In genomic region chr1:234838182-234838581, GRCh38 we compare ENCODE assay signal across 25 cellular contexts.
DNase-seq lines count a peak whose midpoint lies in the region; ATAC-seq and TF ChIP-seq lines count a peak whose summit lies in the region.
"Had no signal": no experiment of that assay in that cellular context is flagged by ENCODE, and none has a peak within 500 bp of the region (broad histone marks: within the 10 kb centered on the region; RNA-seq: fewer than 3 reads in every experiment).

No MANE protein-coding gene starts in this region.

- TF ChIP-seq CTCF in Loucy (conservative IDR thresholded peaks at IDR 0.05; ENCODE audit: low read length) (no peak), dorsolateral prefrontal cortex (IDR thresholded peaks at IDR 0.05 in 54 of 56, conservative IDR thresholded peaks at IDR 0.05 in 2 of 56; ENCODE audit: low read depth in 1 of 56, partially characterized antibody in 56 of 56) (no peak)

- no peaks in the 10 kb centered on the region for H3K79me2 ChIP-seq in Loucy (ENCODE audit: insufficient read depth, low read length)

- H3K9ac ChIP-seq in BLaER1 treated with 17β-estradiol and CSF1 and Interleukin-3, amounts not matched to agents 10 nM and 100 nM, result peak overlapping the region in 9 of 11 experiments; percentile 15 to 66 (median 51); a peak in 13 of 22 replicates
- H3K9ac ChIP-seq in Loucy (ENCODE audit: low read depth, low read length, poor library complexity, severe bottlenecking), result peak overlapping the region; percentile 63

- DNase-seq in SIG-M5 (lab: John Stamatoyannopoulos, UW) (peak; percentile 55), dorsolateral prefrontal cortex (no peak), HK-2 (ENCODE audit: unreplicated experiment) (no peak), GOT3 (lab: John Stamatoyannopoulos, UW) (no peak)
- no peak for DNase-seq in CD8-positive, alpha-beta memory T cell
- DNase-seq: activated CD4-positive, alpha-beta T cell treated with anti-CD3 and anti-CD28 coated beads for 4 hours; C1 segment of cervical spinal cord; central memory CD4-positive, alpha-beta T cell; erythroblast; foreskin keratinocyte; H7; Karpas-422; left ventricle myocardium superior; NCI-H1417 treated with DMSO at 0.1 percent for 48 hours; NK-92 treated with Interleukin-12 subunit alpha and Interleukin-12 subunit beta, amount 100 ng/mL, for 24 hours; uterus had no signal

- peaks cover 17 to 26% (median 26%) of the 10 kb centered on the region in 3 donors for H3K4me1 Mint-ChIP-seq in CD8-positive, alpha-beta memory T cell

- H3K9me3 Mint-ChIP-seq in CD8-positive, alpha-beta memory T cell, result no peaks in the 10 kb centered on the region

- no peaks in the 10 kb centered on the region for H4K20me1 ChIP-seq in BLaER1 treated with 17β-estradiol and CSF1 and Interleukin-3, amounts not matched to agents 10 nM and 100 nM
- H4K20me1 ChIP-seq in Loucy (ENCODE audit: insufficient read depth, low read length, poor library complexity, severe bottlenecking), result no peaks in the 10 kb centered on the region

- POLR2A ChIA-PET in CD8-positive, alpha-beta memory T cell (lab: Charles Lee), result no interaction called here

- H2AFZ ChIP-seq in Loucy (ENCODE audit: low read length), result peak overlapping the region; percentile 3; the same call in 1 of the 2 replicates

- H3K36me3 Mint-ChIP-seq in CD8-positive, alpha-beta memory T cell, result no peaks in the 10 kb centered on the region

- H3K27ac Mint-ChIP-seq in CD8-positive, alpha-beta memory T cell, result no peak overlapping the region

- peaks cover 8% of the 10 kb centered on the region; the same call in 1 of the 2 replicates for H3F3A ChIP-seq in Loucy (ENCODE audit: low read depth)

- H3K4me2 ChIP-seq in BLaER1 treated with 17β-estradiol and CSF1 and Interleukin-3, amounts not matched to agents 10 nM and 100 nM, result peak overlapping the region; percentile 69 to 90 (median 79)
- H3K4me2 ChIP-seq in Loucy (ENCODE audit: low read depth, low read length, poor library complexity, severe bottlenecking), result peak overlapping the region; percentile 63

- H3K9me3 ChIP-seq in BLaER1 treated with 17β-estradiol and CSF1 and Interleukin-3, amounts not matched to agents 10 nM and 100 nM (replicated peaks in 1 of 11), result peaks cover 0 to 32% (median 21%) of the 10 kb centered on the region in 11 experiments; a peak in 19 of 22 replicates
- no peaks in the 10 kb centered on the region for H3K9me3 ChIP-seq in Loucy (ENCODE audit: insufficient read depth, low read depth, low read length)
- H3K9me3 ChIP-seq in CD8-positive, alpha-beta memory T cell (ENCODE audit: low read length), result no peaks in the 10 kb centered on the region
- H3K9me3 ChIP-seq: ascending aorta, prostate gland, suprapubic skin, uterus had no signal

- H3K27me3 ChIP-seq in BLaER1 treated with 17β-estradiol and CSF1 and Interleukin-3, amounts not matched to agents 10 nM and 100 nM, result no peaks in the 10 kb centered on the region
- H3K27me3 ChIP-seq in Loucy (ENCODE audit: insufficient read depth, low read length, poor library complexity, severe bottlenecking) (no peaks in the 10 kb centered on the region), dorsolateral prefrontal cortex (no peaks in the 10 kb centered on the region)
- no peaks in the 10 kb centered on the region for H3K27me3 ChIP-seq in CD8-positive, alpha-beta memory T cell (ENCODE audit: insufficient read depth, low read length, poor library complexity, severe bottlenecking)
- H3K27me3 ChIP-seq: ascending aorta, foreskin keratinocyte, suprapubic skin, uterus had no signal

- intact Hi-C loops in dorsolateral prefrontal cortex (cut with DNase I), result loop anchor here in 1 of 2 donors (5.0 kb wide), 2 partner anchors 86 to 111 kb away; no protein-coding TSS in a partner anchor

- H3K4me1 ChIP-seq in BLaER1 treated with 17β-estradiol and CSF1 and Interleukin-3, amounts not matched to agents 10 nM and 100 nM, result peaks cover 72 to 79% (median 77%) of the 10 kb centered on the region in 10 experiments
- H3K4me1 ChIP-seq in Loucy (ENCODE audit: insufficient read depth, low read length, poor library complexity, severe bottlenecking), result peaks cover 75% of the 10 kb centered on the region
- peaks cover 24% of the 10 kb centered on the region for H3K4me1 ChIP-seq in CD8-positive, alpha-beta memory T cell (ENCODE audit: insufficient read depth, low read length)
- H3K4me1 ChIP-seq: ascending aorta, foreskin keratinocyte, prostate gland, uterus had no signal

- CTCF ChIA-PET in CD8-positive, alpha-beta memory T cell (lab: Charles Lee), result no interaction called here

- H3K27me3 Mint-ChIP-seq in CD8-positive, alpha-beta memory T cell, result no peaks in the 10 kb centered on the region

- H3K27ac ChIP-seq in BLaER1 treated with 17β-estradiol and CSF1 and Interleukin-3, amounts not matched to agents 10 nM and 100 nM, result peak overlapping the region; percentile 11 to 97 (median 85); a peak in 21 of 22 replicates
- peak overlapping the region in 45 of 59 donors; percentile 3 to 83 (median 64) for H3K27ac ChIP-seq in dorsolateral prefrontal cortex
- no peak overlapping the region for H3K27ac ChIP-seq in CD8-positive, alpha-beta memory T cell (ENCODE audit: low read depth, low read length)
- H3K27ac ChIP-seq: ascending aorta, foreskin keratinocyte, prostate gland, suprapubic skin, uterus had no signal

- H3K36me3 ChIP-seq in BLaER1 treated with 17β-estradiol and CSF1 and Interleukin-3, amounts not matched to agents 10 nM and 100 nM, result no peaks in the 10 kb centered on the region
- H3K36me3 ChIP-seq in Loucy (ENCODE audit: insufficient read depth, low read length), result no peaks in the 10 kb centered on the region
- H3K36me3 ChIP-seq in CD8-positive, alpha-beta memory T cell (ENCODE audit: insufficient read depth, low read length), result no peaks in the 10 kb centered on the region
- H3K36me3 ChIP-seq: ascending aorta, prostate gland, suprapubic skin, uterus had no signal

- no peak overlapping the region for H3K4me3 Mint-ChIP-seq in CD8-positive, alpha-beta memory T cell
- H3K4me3 Mint-ChIP-seq: activated T-helper 1 cell treated with anti-CD3 and anti-CD28 coated beads, Interleukin-12 subunit alpha, Interleukin-12 subunit beta, Interleukin-2, Interleukin-4 antibody, amounts not matched to agents 30 ng/mL and 10 ng/mL and 1 ng/mL, durations not matched to agents 14 hours and 24 hours and 36 hours; neural crest cell had no signal

- peak overlapping the region in 2 of 10 experiments; percentile 4 to 10; a peak in 1 of 20 replicates for H3K4me3 ChIP-seq in BLaER1 treated with 17β-estradiol and CSF1 and Interleukin-3, amounts not matched to agents 10 nM and 100 nM
- H3K4me3 ChIP-seq in Loucy (ENCODE audit: low read length, poor library complexity, severe bottlenecking), result peak overlapping the region; percentile 44
- H3K4me3 ChIP-seq in dorsolateral prefrontal cortex, result no peak overlapping the region
- no peak overlapping the region for H3K4me3 ChIP-seq in CD8-positive, alpha-beta memory T cell (ENCODE audit: low read length)
- H3K4me3 ChIP-seq: ascending aorta, prostate gland, suprapubic skin, uterus had no signal

- H3K9me2 ChIP-seq in Loucy (replicated peaks; ENCODE audit: low read depth, low read length), result no peaks in the 10 kb centered on the region

- no peak for ATAC-seq in GM21390 (IDR thresholded peaks at IDR 0.05; ENCODE audit: unreplicated experiment)
- ATAC-seq: activated naive CD4-positive, alpha-beta T cell treated with anti-CD3 and anti-CD28 coated beads, Interleukin-2, amount 50 U/mL, for 72 hours; foreskin keratinocyte; left ventricle myocardium superior had no signal
